Comparison of ENCODE assay signal across 8 cellular contexts in genomic region chr12:77324416-77324762, GRCh38.
DNase-seq lines count a peak whose midpoint lies in the region; ATAC-seq and TF ChIP-seq lines count a peak whose summit lies in the region.

No MANE protein-coding gene starts in this region.

- ATAC-seq in GM19328 (IDR thresholded peaks at IDR 0.05; ENCODE audit: unreplicated experiment): no peak

- peak overlapping the region; percentile 89 to 94 for H3K4me3 Mint-ChIP-seq in H9

- H4K8ac ChIP-seq in H9 (replicated peaks; ENCODE audit: insufficient read length, low read depth, low read length): no peak overlapping the region

- H2AK5ac ChIP-seq in H9 (ENCODE audit: insufficient read length, low read length): no peak overlapping the region

- no peak overlapping the region for H3K14ac ChIP-seq in H9 (ENCODE audit: insufficient read depth, low read length)

- no peaks in the 10 kb centered on the region for H3K36me3 Mint-ChIP-seq in H9 (ENCODE audit: insufficient read depth in 1 of 3, low read depth in 3 of 3)

- H4K20me1 ChIP-seq in H9 (ENCODE audit: control insufficient read depth, insufficient read depth, insufficient read length): no peaks in the 10 kb centered on the region

- intact Hi-C loops in spleen (cut with DNase I; ENCODE audit: low total_unique reads): no loop called here

- H3K27me3 ChIP-seq in H9 (ENCODE audit: insufficient read depth, low read length) (peaks cover 3% of the 10 kb centered on the region; the same call in 1 of the 2 replicates), spleen (replicated peaks in 1 of 7) (peaks cover 0 to 51% (median 10%) of the 10 kb centered on the region in 7 donors)
- H3K27me3 ChIP-seq in effector memory CD4-positive, alpha-beta T cell (replicated peaks; ENCODE audit: control insufficient read depth, insufficient read depth, low read length, poor library complexity, severe bottlenecking): peaks cover 7% of the 10 kb centered on the region

- no peak overlapping the region for H2BK120ac ChIP-seq in H9 (ENCODE audit: low read depth, low read length, poor library complexity, severe bottlenecking)

- H3T11ph ChIP-seq in H9 (ENCODE audit: low read length): no peak overlapping the region

- H3K79me2 ChIP-seq in H9 (ENCODE audit: insufficient read depth, low read length): no peaks in the 10 kb centered on the region

- no peak overlapping the region for H2AFZ ChIP-seq in H9 (ENCODE audit: low read length)

- H3K23me2 ChIP-seq in H9 (ENCODE audit: insufficient read length, low read depth, low read length, poor library complexity, severe bottlenecking): peaks cover 11% of the 10 kb centered on the region

- no peak overlapping the region for H3K4ac ChIP-seq in H9 (ENCODE audit: low read depth, low read length)

- H2BK15ac ChIP-seq in H9 (ENCODE audit: low read depth, low read length): no peak overlapping the region

- H4K5ac ChIP-seq in H9 (ENCODE audit: insufficient read length, low read depth, low read length): no peak overlapping the region

- no peak overlapping the region for H4K91ac ChIP-seq in H9 (ENCODE audit: insufficient read length, low read depth, low read length)

- H3K4me3 ChIP-seq in spleen: peak overlapping the region; percentile 45 to 67 (median 56)
- no peak overlapping the region for H3K4me3 ChIP-seq in effector memory CD4-positive, alpha-beta T cell (ENCODE audit: insufficient read depth, low read depth, low read length, poor library complexity, severe bottlenecking)

- H3K4me1 ChIP-seq in H9 (ENCODE audit: insufficient read depth, low read length): peaks cover 4% of the 10 kb centered on the region; the same call in 1 of the 2 replicates
- peaks cover 0 to 25% (median 15%) of the 10 kb centered on the region in 6 donors for H3K4me1 ChIP-seq in spleen
- no peaks in the 10 kb centered on the region for H3K4me1 ChIP-seq in effector memory CD4-positive, alpha-beta T cell (ENCODE audit: control insufficient read depth, insufficient read depth, low read length, poor library complexity, severe bottlenecking)

- peak overlapping the region; percentile 27 for H3K4me2 ChIP-seq in H9 (ENCODE audit: insufficient read depth, insufficient read length, low read length)

- H3K18ac ChIP-seq in H9 (ENCODE audit: insufficient read length, low read depth, low read length): no peak overlapping the region

- peaks cover 43% of the 10 kb centered on the region for H3K27me3 Mint-ChIP-seq in H9 (ENCODE audit: low read depth)

- H3K23ac ChIP-seq in H9 (ENCODE audit: insufficient read length, low read depth, low read length): no peak overlapping the region

- no peak overlapping the region for H3K56ac ChIP-seq in H9 (ENCODE audit: insufficient read length, low read depth, low read length)

- TF ChIP-seq CTCF in H9 (conservative IDR thresholded peaks at IDR 0.05): no peak
- TF ChIP-seq CTCF in spleen (IDR thresholded peaks at IDR 0.05 in 8 of 11, conservative IDR thresholded peaks at IDR 0.05 in 3 of 11): no peak

- H3K27ac ChIP-seq in H9 (ENCODE audit: insufficient read length, low read depth, low read length): no peak overlapping the region
- H3K27ac ChIP-seq in angular gyrus (ENCODE audit: low read depth, low read length): peak overlapping the region; percentile 76
- H3K27ac ChIP-seq in spleen: peak overlapping the region in 5 of 8 donors; percentile 53 to 72 (median 59)
- H3K27ac ChIP-seq in effector memory CD4-positive, alpha-beta T cell (ENCODE audit: insufficient read depth, low read length, poor library complexity, severe bottlenecking): no peak overlapping the region

- WGBS in H9 (ENCODE audit: extremely low coverage, insufficient read length, low lambda C conversion rate): no CpG with 5 or more reads among the region's 15 CpGs
- WGBS in spleen, 5 donors: 1 to 4% (median 2%) methylated on average over 6 to 15 of the region's 15 CpGs

- no peak overlapping the region for H3K27ac Mint-ChIP-seq in H9

- H3K9me3 ChIP-seq in H9 (ENCODE audit: control insufficient read depth, low read depth, low read length) (no peaks in the 10 kb centered on the region), spleen (no peaks in the 10 kb centered on the region)
- H3K9me3 ChIP-seq in effector memory CD4-positive, alpha-beta T cell (ENCODE audit: control insufficient read depth, low read length): no peaks in the 10 kb centered on the region

- no peak for TF ChIP-seq POLR2A in spleen (IDR thresholded peaks at IDR 0.05)

- H2BK20ac ChIP-seq in H9 (ENCODE audit: low read depth, low read length, poor library complexity, severe bottlenecking): no peak overlapping the region

- H3K9ac ChIP-seq in H9 (ENCODE audit: extremely low read depth, insufficient read length, low read length): no peak overlapping the region

- H3K79me1 ChIP-seq in H9 (ENCODE audit: insufficient read depth, low read depth, low read length, poor library complexity, severe bottlenecking): no peaks in the 10 kb centered on the region

- H3K36me3 ChIP-seq in spleen: no peaks in the 10 kb centered on the region
- H3K36me3 ChIP-seq in effector memory CD4-positive, alpha-beta T cell (ENCODE audit: control insufficient read depth, insufficient read depth, low read length): no peaks in the 10 kb centered on the region

- no peaks in the 10 kb centered on the region for H3K9me3 Mint-ChIP-seq in H9

- DNase-seq in H9 (no peak), inferior parietal cortex (ENCODE audit: extremely low spot score) (peak; percentile 68), spleen (no peak), HuH-7 (ENCODE audit: low spot score) (no peak)
- no peak for DNase-seq in NK-92 treated with Interleukin-12 subunit alpha and Interleukin-12 subunit beta, amount 100 ng/mL, for 24 hours (lab: John Stamatoyannopoulos, UW)
- DNase-seq in effector memory CD4-positive, alpha-beta T cell: no peak

- no peak overlapping the region for H2BK12ac ChIP-seq in H9 (ENCODE audit: insufficient read length, low read depth, low read length)

- H2BK5ac ChIP-seq in H9 (ENCODE audit: insufficient read length, low read length): no peak overlapping the region

- H3K4me1 Mint-ChIP-seq in H9: peaks cover 24 to 25% of the 10 kb centered on the region in 2 experiments

Comparison
In these comparisons a context has a peak if more than half of its experiments do, and no peak if none do; other contexts are left out.
1. H3K27ac ChIP-seq: peak in angular gyrus (single experiment) and spleen (5 of 8); none in H9 (single experiment) and effector memory CD4-positive, alpha-beta T cell (single experiment).